Comparison of ENCODE assay signal across 34 cellular contexts in the genomic region with DNA sequence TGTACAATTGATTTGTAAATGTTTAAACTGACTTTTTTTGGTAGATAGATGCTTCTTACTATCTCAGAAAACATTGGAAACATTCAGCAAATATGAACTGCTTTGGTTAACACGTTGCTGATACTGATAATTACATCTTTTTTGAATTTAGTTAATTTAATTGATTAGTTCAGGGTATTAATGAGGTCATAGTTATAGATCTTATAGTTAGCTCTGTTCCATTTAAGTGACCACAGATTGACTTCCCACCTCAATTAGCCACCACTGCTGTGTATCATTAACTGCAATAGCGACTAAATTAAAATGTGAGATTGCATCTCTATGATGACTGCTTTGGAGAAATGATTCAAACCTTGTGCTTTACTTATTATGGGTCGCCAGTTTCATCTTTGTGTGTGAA.
DNase-seq lines count a peak whose midpoint lies in the region; ATAC-seq, FAIRE-seq and TF ChIP-seq lines count a peak whose summit lies in the region.
"Had no signal": no experiment of that assay in that cellular context is flagged by ENCODE, and none has a peak within 500 bp of the region (broad histone marks: within the 10 kb centered on the region; RNA-seq: fewer than 3 reads in every experiment).

No MANE protein-coding gene starts in this region.

- 13% methylated on average over 3 of the region's 3 CpGs for WGBS in GM12878 (ENCODE audit: insufficient coverage, insufficient replicate concordance, low lambda C conversion rate, missing lambda C conversion rate)

- no peaks in the 10 kb centered on the region for H3K79me2 ChIP-seq in GM12878 (ENCODE audit: control insufficient read depth, insufficient read depth, low read length)

- no peaks in the 10 kb centered on the region for H3K36me3 Mint-ChIP-seq in CD14-positive monocyte
- no peaks in the 10 kb centered on the region for H3K36me3 Mint-ChIP-seq in dendritic cell treated with granulocyte-macrophage colony-stimulating factor and Interleukin-4, amounts not matched to agents 40 ng/mL and 50 ng/mL, for 4 days (ENCODE audit: low read depth)
- H3K36me3 Mint-ChIP-seq: CD4-positive, alpha-beta memory T cell; CD4-positive, CD25-positive, alpha-beta regulatory T cell; CD8-positive, alpha-beta memory T cell; CD8-positive, alpha-beta T cell had no signal

- no peak overlapping the region for H3K4me2 ChIP-seq in GM12878 (ENCODE audit: control insufficient read depth, insufficient read depth)
- H3K4me2 ChIP-seq: A549, BLaER1 had no signal

- no peak for TF ChIP-seq CTCF in CD14-positive monocyte (IDR thresholded peaks at IDR 0.05)
- TF ChIP-seq CTCF in GM12878 (IDR thresholded peaks at IDR 0.05 in 2 of 3, conservative IDR thresholded peaks at IDR 0.05 in 1 of 3; ENCODE audit: control insufficient read depth in 2 of 3, extremely low read depth in 1 of 3, insufficient read depth in 1 of 3, low read depth in 3 of 3, low read length in 3 of 3), result no peak
- no peak for TF ChIP-seq CTCF in neutrophil (IDR thresholded peaks at IDR 0.05)
- TF ChIP-seq CTCF in ascending aorta (IDR thresholded peaks at IDR 0.05), result no peak

- no peak for ATAC-seq in GM12878
- ATAC-seq in HG03097 (IDR thresholded peaks at IDR 0.05; ENCODE audit: low FRiP score, unreplicated experiment), result no peak
- ATAC-seq: A549; CD8-positive, alpha-beta T cell had no signal

- H3K4me1 ChIP-seq in GM12878 (ENCODE audit: control insufficient read depth, insufficient read depth, low read length) (no peaks in the 10 kb centered on the region), neutrophil (ENCODE audit: control insufficient read depth in 1 of 2, insufficient read depth in 1 of 2, low read depth in 1 of 2, low read length in 1 of 2) (peaks cover 16 to 42% of the 10 kb centered on the region in 2 experiments), ascending aorta (no peaks in the 10 kb centered on the region)
- H3K4me1 ChIP-seq: A549, BLaER1, Caco-2 had no signal

- no peak for DNase-seq in CD14-positive monocyte (ENCODE audit: low spot score)
- DNase-seq in GM12878 (ENCODE audit: low read depth, low spot score), result no peak
- no peak for DNase-seq in mucosa of gallbladder (ENCODE audit: low spot score)
- DNase-seq in stimulated activated CD4-positive, alpha-beta T cell treated with anti-CD3 and anti-CD28 coated beads, Interleukin-15, amount 100 ng/mL, for 24 hours, result no peak
- DNase-seq in ascending aorta (ENCODE audit: low spot score in 2 of 2), result no peak
- DNase-seq: 8988T; ACHN; BE2C; C1 segment of cervical spinal cord; Caco-2; Calu3; CD4-positive, alpha-beta memory T cell; CD4-positive, alpha-beta T cell; CD4-positive, CD25-positive, alpha-beta regulatory T cell; CD8-positive, alpha-beta memory T cell; CD8-positive, alpha-beta T cell; COR-L47; DMS 273 treated with DMSO at 0.1 percent for 48 hours; DMS153; DMS53; DMS79; DMS79 treated with DMSO at 0.1 percent for 48 hours; DND-41; EL had no signal

- no peaks in the 10 kb centered on the region for H4K20me1 ChIP-seq in GM12878 (ENCODE audit: control insufficient read depth, insufficient read depth)
- H4K20me1 ChIP-seq: BLaER1; BLaER1 treated with 17β-estradiol and CSF1 and Interleukin-3, amounts not matched to agents 10 nM and 100 nM had no signal

- no peak overlapping the region for H3K27ac ChIP-seq in GM12878 (ENCODE audit: control insufficient read depth, insufficient read depth)
- peak overlapping the region; percentile 57 for H3K27ac ChIP-seq in neutrophil
- H3K27ac ChIP-seq in ascending aorta, result no peak overlapping the region
- H3K27ac ChIP-seq: 22Rv1, A549, BLaER1, C4-2B had no signal

- no peak for TF ChIP-seq POLR2A in GM12878 (IDR thresholded peaks at IDR 0.05; ENCODE audit: low read depth, low read length)

- H3K4me3 ChIP-seq in GM12878 (no peak overlapping the region), neutrophil (ENCODE audit: low read depth in 1 of 2, low read length in 1 of 2) (no peak overlapping the region), ascending aorta (no peak overlapping the region)
- H3K4me3 ChIP-seq: A549; BLaER1; BLaER1 treated with 17β-estradiol and CSF1 and Interleukin-3, amounts not matched to agents 10 nM and 100 nM had no signal

- H2AFZ ChIP-seq in GM12878 (ENCODE audit: control insufficient read depth, low read depth, low read length), result no peak overlapping the region

- H3K4me3 Mint-ChIP-seq in CD14-positive monocyte, result no peak overlapping the region
- no peak overlapping the region for H3K4me3 Mint-ChIP-seq in dendritic cell treated with granulocyte-macrophage colony-stimulating factor and Interleukin-4, amounts not matched to agents 40 ng/mL and 50 ng/mL, for 4 days
- H3K4me3 Mint-ChIP-seq: B cell; CD4-positive, alpha-beta memory T cell; CD4-positive, alpha-beta T cell; CD4-positive, CD25-positive, alpha-beta regulatory T cell; CD8-positive, alpha-beta memory T cell; CD8-positive, alpha-beta T cell had no signal

- no peak for TF ChIP-seq RAD21 in GM12878 (IDR thresholded peaks at IDR 0.05; ENCODE audit: insufficient read depth, low read depth, low read length)

- H3K9me3 ChIP-seq in GM12878 (replicated peaks; ENCODE audit: control insufficient read depth, insufficient read depth, low read length) (no peaks in the 10 kb centered on the region), neutrophil (no peaks in the 10 kb centered on the region), ascending aorta (no peaks in the 10 kb centered on the region)
- H3K9me3 ChIP-seq: A549, BE2C, BLaER1, Caco-2 had no signal

- no peaks in the 10 kb centered on the region for H3K27me3 ChIP-seq in GM12878 (replicated peaks in 1 of 2; ENCODE audit: control insufficient read depth in 2 of 2, insufficient read depth in 2 of 2, low read length in 1 of 2)
- no peaks in the 10 kb centered on the region for H3K27me3 ChIP-seq in neutrophil
- H3K27me3 ChIP-seq in ascending aorta, result no peaks in the 10 kb centered on the region
- H3K27me3 ChIP-seq: BE2C; BLaER1; BLaER1 treated with 17β-estradiol and CSF1 and Interleukin-3, amounts not matched to agents 10 nM and 100 nM had no signal

- peaks cover 0 to 9% (median 4%) of the 10 kb centered on the region in 7 donors for H3K9me3 Mint-ChIP-seq in CD14-positive monocyte
- peaks cover 19% of the 10 kb centered on the region for H3K9me3 Mint-ChIP-seq in dendritic cell treated with granulocyte-macrophage colony-stimulating factor and Interleukin-4, amounts not matched to agents 40 ng/mL and 50 ng/mL, for 4 days
- H3K9me3 Mint-ChIP-seq: CD8-positive, alpha-beta T cell had no signal

- H3K4me1 Mint-ChIP-seq in CD14-positive monocyte, result peaks cover 43% of the 10 kb centered on the region
- peaks cover 13% of the 10 kb centered on the region for H3K4me1 Mint-ChIP-seq in dendritic cell treated with granulocyte-macrophage colony-stimulating factor and Interleukin-4, amounts not matched to agents 40 ng/mL and 50 ng/mL, for 4 days (ENCODE audit: low read depth)
- H3K4me1 Mint-ChIP-seq: B cell; CD4-positive, alpha-beta memory T cell; CD4-positive, CD25-positive, alpha-beta regulatory T cell; CD8-positive, alpha-beta memory T cell had no signal

- no peak for FAIRE-seq in GM12878 (lab: Jason Lieb, UNC)
- FAIRE-seq: D721Med had no signal

- SMC1A ChIA-PET in GM12878 (lab: Charles Lee; ENCODE audit: uncharacterized antibody, unreplicated experiment), result interaction anchor here (0.8 kb wide), 1 partner anchor 51 kb away, joined by 3 read pairs; no protein-coding TSS in a partner anchor

- H3K9ac ChIP-seq in GM12878 (ENCODE audit: control insufficient read depth, insufficient read depth, low read length), result no peak overlapping the region
- H3K9ac ChIP-seq: BLaER1 had no signal

- POLR2A ChIA-PET in GM12878 (lab: Charles Lee), result no interaction called here

- in situ Hi-C loops in GM12878 (cut with MboI), result no loop called here

- H3K27me3 Mint-ChIP-seq in CD14-positive monocyte (ENCODE audit: low read depth in 3 of 3), result peaks cover 0 to 2% (median 0%) of the 10 kb centered on the region in 3 donors
- H3K27me3 Mint-ChIP-seq in dendritic cell treated with granulocyte-macrophage colony-stimulating factor and Interleukin-4, amounts not matched to agents 40 ng/mL and 50 ng/mL, for 4 days, result no peaks in the 10 kb centered on the region
- H3K27me3 Mint-ChIP-seq: B cell; CD4-positive, alpha-beta memory T cell; CD4-positive, alpha-beta T cell; CD4-positive, CD25-positive, alpha-beta regulatory T cell; CD8-positive, alpha-beta memory T cell had no signal

- CTCF ChIA-PET in GM12878 (lab: Yijun Ruan, JAX), result no interaction called here

- intact Hi-C loops in CD14-positive monocyte (cut with micrococcal nuclease), result no loop called here
- intact Hi-C loops in GM12878 (cut with micrococcal nuclease; ENCODE audit: unreplicated experiment), result no loop called here
- intact Hi-C loops in dendritic cell treated with granulocyte-macrophage colony-stimulating factor and Interleukin-4, amounts not matched to agents 40 ng/mL and 50 ng/mL, for 4 days (cut with micrococcal nuclease), result no loop called here
- intact Hi-C loops in ascending aorta (cut with DNase I), result no loop called here

- no peaks in the 10 kb centered on the region for H3K36me3 ChIP-seq in GM12878 (ENCODE audit: control insufficient read depth in 2 of 2, insufficient read depth in 2 of 2, low read length in 1 of 2)
- no peaks in the 10 kb centered on the region for H3K36me3 ChIP-seq in neutrophil
- H3K36me3 ChIP-seq in ascending aorta, result no peaks in the 10 kb centered on the region
- H3K36me3 ChIP-seq: BE2C; BLaER1; BLaER1 treated with 17β-estradiol and CSF1 and Interleukin-3, amounts not matched to agents 10 nM and 100 nM had no signal

- peak overlapping the region; percentile 87 to 97 (median 95) for H3K27ac Mint-ChIP-seq in CD14-positive monocyte
- H3K27ac Mint-ChIP-seq in dendritic cell treated with granulocyte-macrophage colony-stimulating factor and Interleukin-4, amounts not matched to agents 40 ng/mL and 50 ng/mL, for 4 days, result peak overlapping the region; percentile 76
- H3K27ac Mint-ChIP-seq: B cell; CD4-positive, alpha-beta memory T cell; CD4-positive, alpha-beta T cell; CD4-positive, CD25-positive, alpha-beta regulatory T cell; CD8-positive, alpha-beta memory T cell; CD8-positive, alpha-beta T cell had no signal

- TF ChIP-seq EP300 in GM12878 (IDR thresholded peaks at IDR 0.05; ENCODE audit: borderline replicate concordance in 1 of 2, control insufficient read depth in 1 of 2, low read depth in 2 of 2, low read length in 2 of 2), result no peak

- RAD21 ChIA-PET in GM12878 (lab: Charles Lee; ENCODE audit: unreplicated experiment), result no interaction called here

- BruUV-seq in GM12878 (replicated peaks; lab: Mats Ljungman, UMichigan), result no TSS peak
